ENCODE assay signal across 23 cellular contexts in the genomic region with DNA sequence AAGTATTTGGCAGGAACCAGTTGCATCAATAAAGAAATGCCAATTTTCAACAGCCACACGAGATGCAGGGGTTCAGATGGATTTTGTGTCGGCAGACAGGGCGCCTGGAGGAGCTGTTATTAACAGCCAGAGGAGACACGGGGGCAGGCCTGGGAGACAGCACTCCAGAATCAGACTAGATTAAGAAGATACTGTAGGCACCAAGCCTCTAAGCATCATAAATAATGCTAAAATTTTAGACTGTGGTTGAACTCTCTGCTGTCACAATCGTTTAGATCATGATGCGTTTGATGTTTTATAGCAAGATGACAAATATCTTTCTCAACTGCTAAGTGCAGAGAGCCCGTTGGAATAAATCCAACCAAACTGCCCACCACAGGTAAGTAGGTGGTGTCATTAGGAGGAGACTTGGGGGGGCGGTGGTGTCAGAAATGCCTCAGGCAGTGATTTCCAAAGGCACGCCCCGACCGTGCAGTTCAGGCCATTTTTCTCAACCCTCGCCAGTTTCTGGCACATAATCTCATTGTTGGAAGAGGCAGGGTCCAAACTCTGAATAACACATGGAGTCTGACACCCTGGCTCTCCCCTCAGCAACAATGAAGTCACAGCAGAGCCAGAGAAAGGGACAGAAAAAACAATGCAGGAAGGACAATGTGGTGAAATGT.
DNase-seq lines count a peak whose midpoint lies in the region; ATAC-seq and TF ChIP-seq lines count a peak whose summit lies in the region.
"Had no signal": no experiment of that assay in that cellular context is flagged by ENCODE, and none has a peak within 500 bp of the region (broad histone marks: within the 10 kb centered on the region; RNA-seq: fewer than 3 reads in every experiment).

No MANE protein-coding gene starts in this region.

- H3K4me1 ChIP-seq in left ventricle myocardium inferior (peaks cover 9% of the 10 kb centered on the region), RWPE2 (ENCODE audit: insufficient read depth, poor library complexity, severe bottlenecking) (no peaks in the 10 kb centered on the region), right lobe of liver (peaks cover 0 to 40% (median 19%) of the 10 kb centered on the region in 4 donors), aorta (ENCODE audit: control insufficient read depth in 1 of 2, insufficient read depth in 2 of 2, low read length in 2 of 2) (no peaks in the 10 kb centered on the region)
- H3K4me1 ChIP-seq: BLaER1, tibial nerve had no signal

- H3K27me3 ChIP-seq in left ventricle myocardium inferior (ENCODE audit: low read depth) (no peaks in the 10 kb centered on the region), RWPE2 (ENCODE audit: insufficient read depth, poor library complexity, severe bottlenecking) (no peaks in the 10 kb centered on the region), right lobe of liver (no peaks in the 10 kb centered on the region), aorta (ENCODE audit: control insufficient read depth in 1 of 2, insufficient read depth in 2 of 2, low read length in 1 of 2) (no peaks in the 10 kb centered on the region)
- H3K27me3 ChIP-seq: BLaER1, heart left ventricle, tibial nerve had no signal

- no peak for TF ChIP-seq POLR2A in right lobe of liver (IDR thresholded peaks at IDR 0.05)

- DNase-seq in left ventricle myocardium inferior, result peak; percentile 10
- DNase-seq in Right ventricle myocardium inferior (ENCODE audit: missing footprints), result no peak
- peak; percentile 37 for DNase-seq in RWPE2 (ENCODE audit: low spot score)
- DNase-seq in right lobe of liver, result peak in 2 of 3 donors; percentile 48 to 66
- DNase-seq in aorta, result peak; percentile 11 to 39
- DNase-seq in anterior cingulate cortex (lab: John Stamatoyannopoulos, UW), result no peak
- DNase-seq in globus pallidus (ENCODE audit: low spot score), result no peak
- DNase-seq: activated CD4-positive, alpha-beta T cell treated with anti-CD3 and anti-CD28 coated beads, Interleukin-2, amount 50 U/mL, for 1 hour; activated CD4-positive, CD25-positive, alpha-beta regulatory T cell; activated gamma-delta T cell treated with Interleukin-2 at 50 U/mL for 16 hours; activated naive CD8-positive, alpha-beta T cell treated with anti-CD3 and anti-CD28 coated beads, Interleukin-2, amount 50 U/mL, for 24 hours; activated T-cell treated with anti-CD3 and anti-CD28 coated beads, Interleukin-2, amount 50 U/mL, for 24 hours; central memory CD4-positive, alpha-beta T cell; Karpas-422; mammary epithelial cell; NCI-H2171; NCI-H510A; stimulated activated CD4-positive, alpha-beta T cell treated with anti-CD3 and anti-CD28 coated beads, Interleukin-2, amount 100 ng/mL, for 48 hours had no signal

- intact Hi-C loops in left ventricle myocardium inferior (cut with micrococcal nuclease), result no loop called here
- intact Hi-C loops in Right ventricle myocardium inferior (cut with DNase I), result loop anchor here (10.0 kb wide), 1 partner anchor 87 kb away; the partner anchor contains the start of gene PEPD
- intact Hi-C loops in right lobe of liver (cut with DNase I), result no loop called here
- intact Hi-C loops in aorta (cut with DNase I), result no loop called here

- WGBS in right lobe of liver (ENCODE audit: insufficient coverage, low coverage, low lambda C conversion rate, missing lambda C conversion rate), result 40% methylated on average over 9 of the region's 12 CpGs
- 73 to 80% methylated on average over 12 of the region's 12 CpGs for WGBS in aorta, 2 donors

- H3K27ac ChIP-seq in left ventricle myocardium inferior (replicated peaks) (no peak overlapping the region), RWPE2 (ENCODE audit: poor library complexity, severe bottlenecking) (no peak overlapping the region), right lobe of liver (peak overlapping the region in 2 of 3 donors; percentile 69 to 86), aorta (ENCODE audit: low read depth in 1 of 2, low read length in 2 of 2) (no peak overlapping the region)
- H3K27ac ChIP-seq: BLaER1, heart left ventricle, SK-N-MC, tibial nerve had no signal

- H3K4me3 ChIP-seq in left ventricle myocardium inferior (no peak overlapping the region), RWPE2 (ENCODE audit: severe bottlenecking) (no peak overlapping the region), right lobe of liver (no peak overlapping the region), aorta (ENCODE audit: low read length in 2 of 2) (no peak overlapping the region)
- H3K4me3 ChIP-seq: BLaER1, heart left ventricle, SK-N-MC, tibial nerve had no signal

- no peaks in the 10 kb centered on the region for H3K9me3 ChIP-seq in left ventricle myocardium inferior (replicated peaks)
- no peaks in the 10 kb centered on the region for H3K9me3 ChIP-seq in RWPE2 (ENCODE audit: severe bottlenecking)
- H3K9me3 ChIP-seq in right lobe of liver, result no peaks in the 10 kb centered on the region
- H3K9me3 ChIP-seq in aorta (ENCODE audit: control insufficient read depth, low read length), result no peaks in the 10 kb centered on the region
- H3K9me3 ChIP-seq: BLaER1, heart left ventricle, tibial nerve had no signal

- TF ChIP-seq CTCF in left ventricle myocardium inferior (IDR thresholded peaks at IDR 0.05; ENCODE audit: borderline replicate concordance) (no peak), RWPE2 (IDR thresholded peaks at IDR 0.05; ENCODE audit: poor library complexity, severe bottlenecking) (no peak), right lobe of liver (IDR thresholded peaks at IDR 0.05) (no peak)

- ATAC-seq in Right ventricle myocardium inferior (no peak), RWPE2 (ENCODE audit: low read depth) (no peak), right lobe of liver (peak; percentile 3 to 39 (median 24)), aorta (ENCODE audit: low FRiP score) (no peak)
- ATAC-seq: activated naive CD8-positive, alpha-beta T cell treated with anti-CD3 and anti-CD28 coated beads, Interleukin-2, amount 50 U/mL, for 24 hours; right cardiac atrium had no signal

- H3K36me3 ChIP-seq in left ventricle myocardium inferior (no peaks in the 10 kb centered on the region), RWPE2 (ENCODE audit: low read depth) (no peaks in the 10 kb centered on the region), right lobe of liver (peaks cover 0 to 5% (median 0%) of the 10 kb centered on the region in 4 donors), aorta (ENCODE audit: control insufficient read depth in 1 of 2, insufficient read depth in 2 of 2, low read length in 1 of 2) (no peaks in the 10 kb centered on the region)
- H3K36me3 ChIP-seq: BLaER1, heart left ventricle had no signal

Comparison
In these comparisons a context has a peak if more than half of its experiments do, and no peak if none do; other contexts are left out.
1. DNase-seq: peak in left ventricle myocardium inferior (single experiment), RWPE2 (single experiment), right lobe of liver (2 of 3) and aorta (2 of 2); none in Right ventricle myocardium inferior (single experiment), anterior cingulate cortex (0 of 58) and globus pallidus (single experiment).
2. H3K27ac ChIP-seq: peak in right lobe of liver (2 of 3); none in left ventricle myocardium inferior (single experiment), RWPE2 (single experiment) and aorta (0 of 2).
3. ATAC-seq: peak in right lobe of liver (4 of 4); none in Right ventricle myocardium inferior (single experiment), RWPE2 (single experiment) and aorta (single experiment).